7 cellular contexts compared by ENCODE assay signal in genomic region chr11:87352759-87353707, GRCh38.
A peak's percentile ranks its signal among the peaks of the same experiment; 100 is the strongest.
DNase-seq lines count a peak whose midpoint lies in the region; ATAC-seq and TF ChIP-seq lines count a peak whose summit lies in the region.

No MANE protein-coding gene starts in this region.

- DNase-seq in HFFc6: peak; percentile 67
- peak; percentile 41 for DNase-seq in MV-4-11 (lab: John Stamatoyannopoulos, UW)
- peak; percentile 65 for DNase-seq in SW480 (ENCODE audit: low spot score)
- DNase-seq in activated naive CD8-positive, alpha-beta T cell treated with anti-CD3 and anti-CD28 coated beads, Interleukin-2, amount 50 U/mL, for 24 hours: peak; percentile 93
- peak; percentile 84 for DNase-seq in left ventricle myocardium inferior
- peak; percentile 94 for DNase-seq in sciatic nerve (ENCODE audit: low spot score)

- peaks cover 3% of the 10 kb centered on the region for H3K27me3 Mint-ChIP-seq in HFFc6 (ENCODE audit: insufficient read depth)
- H3K27me3 Mint-ChIP-seq in activated naive CD8-positive, alpha-beta T cell treated with anti-CD3 and anti-CD28 coated beads, Interleukin-2, amount 50 U/mL, for 24 hours: peaks cover 9% of the 10 kb centered on the region

- H3K4me3 ChIP-seq in GM12875 (ENCODE audit: low read depth, low read length) (no peak overlapping the region), left ventricle myocardium inferior (no peak overlapping the region)

- peak; percentile 90 for ATAC-seq in activated naive CD8-positive, alpha-beta T cell treated with anti-CD3 and anti-CD28 coated beads, Interleukin-2, amount 50 U/mL, for 24 hours
- peak; percentile 94 for ATAC-seq in sciatic nerve

- peak overlapping the region; percentile 48 for H3K27ac ChIP-seq in left ventricle myocardium inferior (replicated peaks)

- H3K36me3 ChIP-seq in left ventricle myocardium inferior: no peaks in the 10 kb centered on the region

- intact Hi-C loops in left ventricle myocardium inferior (cut with micrococcal nuclease): loop anchor here (5.0 kb wide), 1 partner anchor 69 kb away; no protein-coding TSS in a partner anchor
- intact Hi-C loops in sciatic nerve (cut with DNase I): loop anchor here (5.0 kb wide), 1 partner anchor 64 kb away; no protein-coding TSS in a partner anchor

- H3K27ac Mint-ChIP-seq in HFFc6: peak overlapping the region; percentile 45
- no peak overlapping the region for H3K27ac Mint-ChIP-seq in activated naive CD8-positive, alpha-beta T cell treated with anti-CD3 and anti-CD28 coated beads, Interleukin-2, amount 50 U/mL, for 24 hours

- H3K9me3 ChIP-seq in left ventricle myocardium inferior (replicated peaks): no peaks in the 10 kb centered on the region

- peaks cover 42% of the 10 kb centered on the region for H3K4me1 ChIP-seq in left ventricle myocardium inferior

- TF ChIP-seq CTCF in GM12875 (IDR thresholded peaks at IDR 0.05; ENCODE audit: borderline replicate concordance, insufficient read depth, low read depth, low read length) (peak; percentile 98), HFFc6 (IDR thresholded peaks at IDR 0.05) (peak; percentile 100), left ventricle myocardium inferior (IDR thresholded peaks at IDR 0.05; ENCODE audit: borderline replicate concordance) (peak; percentile 100)

- H3K4me3 Mint-ChIP-seq in HFFc6: peak overlapping the region; percentile 16; the same call in 1 of the 2 replicates
- H3K4me3 Mint-ChIP-seq in activated naive CD8-positive, alpha-beta T cell treated with anti-CD3 and anti-CD28 coated beads, Interleukin-2, amount 50 U/mL, for 24 hours: no peak overlapping the region

- H3K9me3 Mint-ChIP-seq in HFFc6: no peaks in the 10 kb centered on the region
- no peaks in the 10 kb centered on the region for H3K9me3 Mint-ChIP-seq in activated naive CD8-positive, alpha-beta T cell treated with anti-CD3 and anti-CD28 coated beads, Interleukin-2, amount 50 U/mL, for 24 hours

- no peaks in the 10 kb centered on the region for H3K36me3 Mint-ChIP-seq in HFFc6 (ENCODE audit: low read depth)
- H3K36me3 Mint-ChIP-seq in activated naive CD8-positive, alpha-beta T cell treated with anti-CD3 and anti-CD28 coated beads, Interleukin-2, amount 50 U/mL, for 24 hours (ENCODE audit: low read depth): no peaks in the 10 kb centered on the region

- peaks cover 23% of the 10 kb centered on the region for H3K4me1 Mint-ChIP-seq in HFFc6 (ENCODE audit: low read depth)
- peaks cover 9% of the 10 kb centered on the region for H3K4me1 Mint-ChIP-seq in activated naive CD8-positive, alpha-beta T cell treated with anti-CD3 and anti-CD28 coated beads, Interleukin-2, amount 50 U/mL, for 24 hours

- H3K27me3 ChIP-seq in left ventricle myocardium inferior (ENCODE audit: low read depth): no peaks in the 10 kb centered on the region

Comparison
In these comparisons a context has a peak if more than half of its experiments do, and no peak if none do; other contexts are left out.
1. DNase-seq: peak in every context shown above with its lines; median percentile 94 in sciatic nerve; 93 in activated naive CD8-positive, alpha-beta T cell treated with anti-CD3 and anti-CD28 coated beads, Interleukin-2, amount 50 U/mL, for 24 hours; 84 in left ventricle myocardium inferior; 67 in HFFc6; 65 in SW480; 41 in MV-4-11.